Comparison of ENCODE assay signal across 16 cellular contexts in genomic region chr5:53508125-53508524, GRCh38. TPM values are rescaled to one million over a fixed set of nuclear protein-coding genes. Genes with fewer than 3 reads are reported as not detected.
DNase-seq lines count a peak whose midpoint lies in the region; ATAC-seq and TF ChIP-seq lines count a peak whose summit lies in the region.
"Had no signal": no experiment of that assay in that cellular context is flagged by ENCODE, and none has a peak within 500 bp of the region (broad histone marks: within the 10 kb centered on the region; RNA-seq: fewer than 3 reads in every experiment).

No MANE protein-coding gene starts in this region.

- H3K23ac ChIP-seq in trophoblast cell (ENCODE audit: low read length): no peak overlapping the region

- H3K27ac ChIP-seq in trophoblast cell (ENCODE audit: low read depth, low read length): no peak overlapping the region
- H3K27ac ChIP-seq in thyroid gland: no peak overlapping the region
- H3K27ac ChIP-seq: BLaER1 treated with 17β-estradiol and CSF1 and Interleukin-3, amounts not matched to agents 10 nM and 100 nM; KMS-11 had no signal

- H3K27me3 ChIP-seq in trophoblast cell (ENCODE audit: insufficient read depth, low read length): no peaks in the 10 kb centered on the region
- H3K27me3 ChIP-seq in thyroid gland: no peaks in the 10 kb centered on the region
- H3K27me3 ChIP-seq: BLaER1 treated with 17β-estradiol and CSF1 and Interleukin-3, amounts not matched to agents 10 nM and 100 nM had no signal

- no peak overlapping the region for H3K18ac ChIP-seq in trophoblast cell (ENCODE audit: low read length)

- no peaks in the 10 kb centered on the region for H3K9me3 Mint-ChIP-seq in activated T-helper 17 cell treated with anti-CD3 and anti-CD28 coated beads, Interleukin-2, amount 50 U/mL, for 72 hours

- no peaks in the 10 kb centered on the region for H3K4me1 Mint-ChIP-seq in activated T-helper 17 cell treated with anti-CD3 and anti-CD28 coated beads, Interleukin-2, amount 50 U/mL, for 72 hours
- H3K4me1 Mint-ChIP-seq: CD4-positive, CD25-positive, alpha-beta regulatory T cell; GM23338; IgD-negative memory B cell had no signal

- TF ChIP-seq CTCF in thyroid gland (IDR thresholded peaks at IDR 0.05): no peak

- no peak for TF ChIP-seq POLR2A in thyroid gland (IDR thresholded peaks at IDR 0.05)

- no peak overlapping the region for H3K9ac ChIP-seq in trophoblast cell (ENCODE audit: low read length)
- H3K9ac ChIP-seq: BLaER1 treated with 17β-estradiol and CSF1 and Interleukin-3, amounts not matched to agents 10 nM and 100 nM; KMS-11 had no signal

- H3K79me2 ChIP-seq in trophoblast cell (ENCODE audit: control insufficient read depth, insufficient read depth, low read length, poor library complexity): no peaks in the 10 kb centered on the region

- H3K4me3 Mint-ChIP-seq in activated T-helper 17 cell treated with anti-CD3 and anti-CD28 coated beads, Interleukin-2, amount 50 U/mL, for 72 hours: no peak overlapping the region
- H3K4me3 Mint-ChIP-seq: CD4-positive, CD25-positive, alpha-beta regulatory T cell; GM23338; IgD-negative memory B cell had no signal

- H3K36me3 ChIP-seq in trophoblast cell (ENCODE audit: control insufficient read depth in 1 of 2, insufficient read depth in 2 of 2, low read length in 2 of 2) (no peaks in the 10 kb centered on the region), thyroid gland (no peaks in the 10 kb centered on the region)
- H3K36me3 ChIP-seq: BLaER1 treated with 17β-estradiol and CSF1 and Interleukin-3, amounts not matched to agents 10 nM and 100 nM had no signal

- H2BK120ac ChIP-seq in trophoblast cell (ENCODE audit: insufficient read depth, low read length, poor library complexity): no peak overlapping the region

- no peak overlapping the region for H3K4me2 ChIP-seq in trophoblast cell (ENCODE audit: low read length)
- H3K4me2 ChIP-seq: BLaER1 treated with 17β-estradiol and CSF1 and Interleukin-3, amounts not matched to agents 10 nM and 100 nM; GM23338; KMS-11 had no signal

- DNase-seq in ELR (ENCODE audit: low read depth): peak; percentile 14
- DNase-seq in RPMI7951 (ENCODE audit: low read depth): peak; percentile 1
- peak; percentile 46 for DNase-seq in fibroblast of gingiva (ENCODE audit: low read depth)
- peak; percentile 46 to 56 for DNase-seq in trophoblast cell
- no peak for DNase-seq in thyroid gland
- DNase-seq in NCI-H146 (lab: John Stamatoyannopoulos, UW): no peak
- no peak for DNase-seq in mesenteric fat pad (ENCODE audit: low spot score)
- DNase-seq: CD4-positive, CD25-positive, alpha-beta regulatory T cell; DMS153; DMS79 treated with DMSO at 0.1 percent for 48 hours; H7 had no signal

- no CpG with 5 or more reads among the region's 3 CpGs for WGBS in trophoblast cell (ENCODE audit: extremely low coverage, insufficient coverage, insufficient read length)
- 85% methylated on average over 3 of the region's 3 CpGs for WGBS in thyroid gland, 2 donors

- H3K9me3 ChIP-seq in trophoblast cell (ENCODE audit: insufficient read depth, low read depth, low read length): peaks cover 10% of the 10 kb centered on the region
- no peaks in the 10 kb centered on the region for H3K9me3 ChIP-seq in thyroid gland

- no peak overlapping the region for H2AK5ac ChIP-seq in trophoblast cell (ENCODE audit: low read length)

- no peak overlapping the region for H2AFZ ChIP-seq in trophoblast cell (ENCODE audit: insufficient read depth, low read length, poor library complexity)
- H2AFZ ChIP-seq: GM23338 had no signal

- H3K4me3 ChIP-seq in trophoblast cell (ENCODE audit: low read depth, low read length) (no peak overlapping the region), thyroid gland (replicated peaks in 1 of 3) (no peak overlapping the region)
- H3K4me3 ChIP-seq: BLaER1 treated with 17β-estradiol and CSF1 and Interleukin-3, amounts not matched to agents 10 nM and 100 nM; GM23338 had no signal

- no peak for ATAC-seq in activated T-helper 17 cell treated with anti-CD3 and anti-CD28 coated beads, Interleukin-2, amount 50 U/mL, for 72 hours (replicated peaks)
- ATAC-seq: GM23338 had no signal

- H2BK5ac ChIP-seq in trophoblast cell (ENCODE audit: low read depth, low read length, poor library complexity): no peak overlapping the region

- H3K79me1 ChIP-seq in trophoblast cell (ENCODE audit: low read length): no peaks in the 10 kb centered on the region

- H2BK12ac ChIP-seq in trophoblast cell (ENCODE audit: low read length): no peak overlapping the region

- H3K4me1 ChIP-seq in trophoblast cell (ENCODE audit: control insufficient read depth in 1 of 2, insufficient read depth in 2 of 2, low read length in 2 of 2): peaks cover 0 to 1% of the 10 kb centered on the region in 2 experiments
- H3K4me1 ChIP-seq in thyroid gland: no peaks in the 10 kb centered on the region
- H3K4me1 ChIP-seq: BLaER1 treated with 17β-estradiol and CSF1 and Interleukin-3, amounts not matched to agents 10 nM and 100 nM had no signal

- no peak overlapping the region for H4K8ac ChIP-seq in trophoblast cell (ENCODE audit: low read depth, low read length)

- H3K27ac Mint-ChIP-seq in activated T-helper 17 cell treated with anti-CD3 and anti-CD28 coated beads, Interleukin-2, amount 50 U/mL, for 72 hours: no peak overlapping the region
- H3K27ac Mint-ChIP-seq: CD4-positive, CD25-positive, alpha-beta regulatory T cell; GM23338; IgD-negative memory B cell had no signal

- H3K27me3 Mint-ChIP-seq in activated T-helper 17 cell treated with anti-CD3 and anti-CD28 coated beads, Interleukin-2, amount 50 U/mL, for 72 hours: peaks cover 5% of the 10 kb centered on the region

- H4K91ac ChIP-seq in trophoblast cell (ENCODE audit: low read depth, low read length): no peak overlapping the region

- H4K12ac ChIP-seq in trophoblast cell (ENCODE audit: low read depth, low read length): no peak overlapping the region

- H3K36me3 Mint-ChIP-seq in activated T-helper 17 cell treated with anti-CD3 and anti-CD28 coated beads, Interleukin-2, amount 50 U/mL, for 72 hours (ENCODE audit: low read depth): no peaks in the 10 kb centered on the region
- H3K36me3 Mint-ChIP-seq: CD4-positive, CD25-positive, alpha-beta regulatory T cell; IgD-negative memory B cell had no signal

- intact Hi-C loops in thyroid gland (cut with DNase I): no loop called here

- no peak overlapping the region for H3K4ac ChIP-seq in trophoblast cell (ENCODE audit: low read depth, low read length)

- H3K14ac ChIP-seq in trophoblast cell (ENCODE audit: low read length): no peak overlapping the region

RNA-seq across cellular contexts. Expression of gene FST, which starts 27.7 kb away (rescaled TPM):
- 1.2 and 1.6 TPM in 2 replicates for total RNA-seq in RPMI7951 (2014; rRNA removed; shearing (Covaris generic))
- 110 and 111 TPM in 2 replicates for polyA plus RNA-seq in trophoblast cell (2013)
- total RNA-seq in thyroid gland (1 to 10 TPM; 1.7 to 8.9 (median 2.8) TPM), mesenteric fat pad (2.9 TPM)
- total RNA-seq in activated T-helper 17 cell treated with anti-CD3 and anti-CD28 coated beads, Interleukin-2, amount 50 U/mL, for 72 hours: not detected
- total RNA-seq: CD4-positive, CD25-positive, alpha-beta regulatory T cell had no signal
- polyA plus RNA-seq: IgD-negative memory B cell had no signal

RNA-seq across cellular contexts. Expression of gene NDUFS4, which starts 52.3 kb away (rescaled TPM):
- 141 and 148 TPM in 2 replicates for total RNA-seq in RPMI7951 (2014; rRNA removed; shearing (Covaris generic))
- 59.8 and 62.8 TPM in 2 replicates for polyA plus RNA-seq in trophoblast cell (2013)
- total RNA-seq in thyroid gland (100 to 1,000 TPM in 2 of 4 donors, 10 to 100 TPM in 2; 77.9 to 145 (median 102) TPM), mesenteric fat pad (63.6 TPM)
- 10 to 100 TPM; 46.2 to 50.8 TPM for total RNA-seq in activated T-helper 17 cell treated with anti-CD3 and anti-CD28 coated beads, Interleukin-2, amount 50 U/mL, for 72 hours

Comparison
In these comparisons a context has a peak if more than half of its experiments do, and no peak if none do; other contexts are left out.
1. DNase-seq: peak in ELR (single experiment), RPMI7951 (single experiment), fibroblast of gingiva (single experiment) and trophoblast cell (2 of 2); none in thyroid gland (0 of 2), NCI-H146 (single experiment) and mesenteric fat pad (single experiment).